In the genomic region with DNA sequence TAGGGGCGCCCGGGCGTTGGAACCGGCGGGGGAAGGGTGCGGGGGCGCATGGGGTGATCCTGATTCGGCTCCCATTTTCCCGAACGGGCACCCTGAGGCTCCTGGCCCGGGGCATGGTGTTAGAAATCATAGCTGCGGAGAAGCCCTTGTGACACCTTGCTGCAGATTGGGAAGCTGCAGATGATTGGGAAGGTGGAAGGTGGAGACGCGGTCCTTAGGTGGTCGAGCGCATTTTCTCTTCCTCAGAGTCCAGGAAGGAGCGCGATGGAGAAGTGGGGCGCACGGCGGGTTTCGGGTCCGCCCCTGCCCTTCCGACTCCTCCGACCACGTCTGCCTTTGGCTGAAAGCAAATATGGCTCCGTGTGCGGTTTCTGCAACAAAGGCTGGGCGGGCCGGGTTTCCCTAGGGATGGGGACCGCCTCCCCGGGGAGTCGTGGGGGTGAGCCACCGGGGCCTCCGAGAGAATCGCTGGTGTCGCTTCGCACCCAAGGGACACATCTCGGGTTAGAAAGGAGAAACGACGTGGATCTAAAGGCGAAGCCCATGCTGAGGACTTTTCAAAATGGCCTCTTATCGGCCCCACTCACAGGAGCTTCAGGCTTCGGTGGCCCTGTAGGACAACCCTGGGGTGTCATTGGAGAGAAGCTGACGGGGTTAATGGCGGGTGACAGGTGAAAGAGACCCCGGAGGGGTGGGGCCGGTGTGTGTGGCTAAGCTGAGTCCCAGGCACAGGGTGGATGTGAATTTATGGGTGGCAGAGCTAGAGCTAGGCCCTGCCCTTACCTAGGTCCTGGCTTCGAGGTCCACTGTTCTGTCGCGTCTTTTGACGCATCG, we compare ENCODE assay signal across 8 cellular contexts. TPM values are rescaled to one million over a fixed set of nuclear protein-coding genes. Genes with fewer than 3 reads are reported as not detected.
DNase-seq lines count a peak whose midpoint lies in the region; ATAC-seq, FAIRE-seq and TF ChIP-seq lines count a peak whose summit lies in the region.

No MANE protein-coding gene starts in this region.

- H3K9me3 ChIP-seq in HUES64 (ENCODE audit: insufficient read depth, low read depth, low read length) (no peaks in the 10 kb centered on the region), SK-N-MC (ENCODE audit: low read depth, low read length) (no peaks in the 10 kb centered on the region), K562 (replicated peaks; ENCODE audit: control insufficient read depth, insufficient read depth, low read depth, low read length) (no peaks in the 10 kb centered on the region), small intestine (ENCODE audit: control insufficient read depth, low read depth) (no peaks in the 10 kb centered on the region)

- H3K9me1 ChIP-seq in K562 (ENCODE audit: control insufficient read depth, insufficient read depth, low read length), result no peaks in the 10 kb centered on the region

- H3K27me3 ChIP-seq in HUES64 (ENCODE audit: insufficient read depth, low read length) (no peaks in the 10 kb centered on the region), K562 (ENCODE audit: control insufficient read depth in 2 of 2, insufficient read depth in 2 of 2, low read length in 2 of 2) (no peaks in the 10 kb centered on the region), small intestine (ENCODE audit: control insufficient read depth in 2 of 2, insufficient read depth in 2 of 2, low read length in 2 of 2) (no peaks in the 10 kb centered on the region)

- FAIRE-seq in GM19239 (lab: Jason Lieb, UNC), result peak; percentile 59
- no peak for FAIRE-seq in K562 (lab: Jason Lieb, UNC)
- FAIRE-seq in small intestine (lab: Jason Lieb, UNC), result no peak

- CTCF ChIA-PET in K562 (lab: Yijun Ruan, JAX; ENCODE audit: low intra/inter-chr PET ratio), result no interaction called here

- TF ChIP-seq POLR2A in K562 (conservative IDR thresholded peaks at IDR 0.05), result 0 out of 2 replicates have a peak, but pooled peaks have one; percentile 19

- peaks cover 86% of the 10 kb centered on the region for H3K79me2 ChIP-seq in K562 (ENCODE audit: control insufficient read depth, insufficient read depth, low read length)

- BruUV-seq in K562 (replicated peaks; lab: Mats Ljungman, UMichigan), result TSS peak; percentile 67

- TF ChIP-seq CTCF in AG10803 (conservative IDR thresholded peaks at IDR 0.05; ENCODE audit: low read length) (no peak), K562 (IDR thresholded peaks at IDR 0.05 in 2 of 3, conservative IDR thresholded peaks at IDR 0.05 in 1 of 3; ENCODE audit: insufficient read depth in 2 of 3, low read depth in 1 of 3, low read length in 3 of 3) (no peak)

- peak; percentile 36 for DNase-seq in AG10803 (ENCODE audit: low read depth)
- no peak for DNase-seq in GM19239 (ENCODE audit: insufficient read length, low spot score)
- DNase-seq in SK-N-MC (ENCODE audit: low read depth, low spot score), result no peak
- DNase-seq in K562 (ENCODE audit: extremely low read depth in 1 of 4, low spot score in 3 of 4), result peak; percentile 31 to 69 (median 45)
- DNase-seq in inferior parietal cortex (ENCODE audit: extremely low spot score), result peak; percentile 64
- peak; percentile 55 for DNase-seq in small intestine
- DNase-seq in AML-193 (lab: John Stamatoyannopoulos, UW), result no peak

- peaks cover 27% of the 10 kb centered on the region for H3K4me1 ChIP-seq in HUES64 (ENCODE audit: insufficient read depth, low read length)
- peaks cover 48 to 52% of the 10 kb centered on the region in 2 experiments for H3K4me1 ChIP-seq in K562 (replicated peaks in 1 of 2; ENCODE audit: control insufficient read depth in 2 of 2, insufficient read depth in 2 of 2, low read length in 2 of 2)
- H3K4me1 ChIP-seq in small intestine (ENCODE audit: control insufficient read depth in 2 of 2, insufficient read depth in 1 of 2, low read depth in 1 of 2, low read length in 1 of 2), result peaks cover 9 to 19% of the 10 kb centered on the region in 2 donors

- H3K4me2 ChIP-seq in K562 (ENCODE audit: insufficient read depth, low read length), result peak overlapping the region; percentile 92

- no peak for TF ChIP-seq RAD21 in K562 (CRISPR knock-in tag; conservative IDR thresholded peaks at IDR 0.05 in 1 of 2, IDR thresholded peaks at IDR 0.05 in 1 of 2)

- H3K4me3 ChIP-seq in AG10803 (ENCODE audit: low read length), result peak overlapping the region; percentile 82
- peak overlapping the region; percentile 100 for H3K4me3 ChIP-seq in HUES64 (ENCODE audit: low read length)
- peak overlapping the region; percentile 89 for H3K4me3 ChIP-seq in SK-N-MC
- peak overlapping the region; percentile 80 for H3K4me3 ChIP-seq in K562
- peak overlapping the region; percentile 53 to 81 for H3K4me3 ChIP-seq in small intestine (ENCODE audit: low read depth in 1 of 2, low read length in 2 of 2)

- WGBS in HUES64, result 20% methylated on average over 53 of the region's 53 CpGs
- WGBS in K562 (ENCODE audit: insufficient coverage, low coverage, missing lambda C conversion rate), result under 1% methylated on average over 44 of the region's 53 CpGs
- 6 to 9% (median 7%) methylated on average over 51 to 53 of the region's 53 CpGs for WGBS in small intestine, 3 donors

- POLR2A ChIA-PET in K562 (lab: Yijun Ruan, JAX), result interaction anchor here (0.5 to 11.8 kb wide), 36 partner anchors 5 to 201 kb away, joined by 3 to 327 read pairs (median 6); partner anchors contain the start of genes BEST1, FEN1, INCENP and TMEM258

- H3K27ac ChIP-seq in HUES64 (ENCODE audit: low read depth, low read length), result peak overlapping the region; percentile 94
- peak overlapping the region; percentile 72 for H3K27ac ChIP-seq in SK-N-MC
- peak overlapping the region; percentile 89 for H3K27ac ChIP-seq in K562 (ENCODE audit: extremely low read depth, low read depth, low read length)
- H3K27ac ChIP-seq in small intestine (ENCODE audit: low read depth in 1 of 2, low read length in 1 of 2), result peak overlapping the region; percentile 96 to 98

- peaks cover 37% of the 10 kb centered on the region for H4K20me1 ChIP-seq in K562 (replicated peaks; ENCODE audit: control insufficient read depth, insufficient read depth, low read length)

- no peak for TF ChIP-seq EP300 in K562 (IDR thresholded peaks at IDR 0.05; ENCODE audit: low read length)

- in situ Hi-C loops in K562 (cut with MboI), result loop anchor here (5.0 kb wide), 1 partner anchor 59 kb away; no protein-coding TSS in a partner anchor

- peak overlapping the region; percentile 97 for H3K9ac ChIP-seq in HUES64 (ENCODE audit: low read depth, low read length)
- H3K9ac ChIP-seq in SK-N-MC (ENCODE audit: insufficient read length), result peak overlapping the region; percentile 88
- peak overlapping the region; percentile 92 to 99 for H3K9ac ChIP-seq in K562 (ENCODE audit: insufficient read depth in 1 of 2, low read depth in 2 of 2, low read length in 2 of 2)

- H3K36me3 ChIP-seq in HUES64 (ENCODE audit: insufficient read depth, low read length) (peaks cover 33% of the 10 kb centered on the region), SK-N-MC (ENCODE audit: insufficient read depth, low read length) (peaks cover 37% of the 10 kb centered on the region), K562 (ENCODE audit: control insufficient read depth, insufficient read depth, low read length) (peaks cover 37% of the 10 kb centered on the region), small intestine (ENCODE audit: control insufficient read depth in 2 of 2, insufficient read depth in 2 of 2, low read length in 2 of 2) (peaks cover 0 to 7% of the 10 kb centered on the region in 2 donors)

- ATAC-seq in K562, result peak; percentile 4

- intact Hi-C loops in K562 (cut with micrococcal nuclease), result loop anchor here (1.0 to 5.0 kb wide), 3 partner anchors 19 to 84 kb away; no protein-coding TSS in a partner anchor

- no peak overlapping the region; the same call in 1 of the 2 replicates for H2AFZ ChIP-seq in K562 (ENCODE audit: low read depth, low read length)

RNA-seq across cellular contexts. Expression of gene FTH1, which starts 0.7 kb away (rescaled TPM):
- 1,753 TPM for polyA plus RNA-seq in HUES64 (2013, experiment 1 of 2)
- 2,093 TPM for polyA plus RNA-seq in HUES64 (2013, experiment 2 of 2)
- 340 and 424 TPM in 2 replicates for total RNA-seq in K562 (2011; cell fraction: chromatin; rRNA removed; ENCODE audit: low replicate concordance)
- 235 and 254 TPM in 2 replicates for total RNA-seq in K562 (2011; cell fraction: nucleolus; rRNA removed)
- 466 and 809 TPM in 2 replicates for total RNA-seq in K562 (2011; cell fraction: nucleoplasm; rRNA removed)
- 542 and 714 TPM in 2 replicates for total RNA-seq in K562 (2014; rRNA removed)
- 854 and 941 TPM in 2 replicates for total RNA-seq in K562 (2014; rRNA removed; fragmentation: Illumina TruSeq; extraction: Trizol)
- total RNA-seq in K562 (2015; rRNA removed; fragmentation: Illumina TruSeq; extraction: Trizol), result 794 and 802 TPM in 2 replicates
- 1,987 and 1,991 TPM in 2 replicates for total RNA-seq in K562 (2021)
- 692 and 749 TPM in 2 replicates for polyA plus RNA-seq in K562 (2011; rRNA removed)
- 753 and 1,113 TPM in 2 replicates for polyA plus RNA-seq in K562 (2011; cell fraction: cytosol; rRNA removed)
- polyA plus RNA-seq in K562 (2011; cell fraction: nucleus; rRNA removed), result 360 and 464 TPM in 2 replicates
- polyA plus RNA-seq in K562 (2012), result 2,840 and 5,114 TPM in 2 replicates
- 2,369 and 3,146 TPM in 2 replicates for polyA plus RNA-seq in K562 (2014; fragmentation: Illumina TruSeq; extraction: Trizol)
- 100 to 1,000 TPM; 370 to 426 TPM for polyA plus RNA-seq in K562 (2014; fragmentation: Nextera tagmentation; extraction: Ambion mirVana)
- 1,104 and 1,916 TPM in 2 replicates for polyA plus RNA-seq in K562 (2014; rRNA removed)
- 797 and 971 TPM in 2 replicates for polyA minus RNA-seq in K562 (2011; rRNA and poly(A)+ RNA removed)
- polyA minus RNA-seq in K562 (2011; cell fraction: cytosol; rRNA and poly(A)+ RNA removed), result 687 and 1,035 TPM in 2 replicates
- 101 and 228 TPM in 2 replicates for polyA minus RNA-seq in K562 (2011; cell fraction: nucleus; rRNA and poly(A)+ RNA removed)
- polyA plus RNA-seq in small intestine, result 1,000 to 10,000 TPM; 3,413 to 10,000 (median 8,961) TPM

RNA-seq across cellular contexts. Expression of gene BEST1, which starts 18.0 kb away (rescaled TPM):
- polyA plus RNA-seq in HUES64 (2013, experiment 1 of 2), result not detected
- polyA plus RNA-seq in HUES64 (2013, experiment 2 of 2), result 0.13 TPM
- total RNA-seq in K562 (2011; cell fraction: chromatin; rRNA removed; ENCODE audit: low replicate concordance), result 4.5 and 6.1 TPM in 2 replicates
- 4.7 and 5.5 TPM in 2 replicates for total RNA-seq in K562 (2011; cell fraction: nucleolus; rRNA removed)
- total RNA-seq in K562 (2011; cell fraction: nucleoplasm; rRNA removed), result 4.4 and 5.5 TPM in 2 replicates
- total RNA-seq in K562 (2014; rRNA removed) (0.36 and 0.61 TPM in 2 replicates), K562 (2014; rRNA removed; fragmentation: Illumina TruSeq; extraction: Trizol) (0.35 and 0.40 TPM in 2 replicates), K562 (2015; rRNA removed; fragmentation: Illumina TruSeq; extraction: Trizol) (0.07 and 0.11 TPM in 2 replicates), K562 (2021) (0.85 and 1.0 TPM in 2 replicates)
- polyA plus RNA-seq in K562 (2011; rRNA removed) (0.22 and 0.49 TPM in 2 replicates), K562 (2014; fragmentation: Illumina TruSeq; extraction: Trizol) (0.73 and 0.86 TPM in 2 replicates), K562 (2014; fragmentation: Nextera tagmentation; extraction: Ambion mirVana) (under 1 TPM; 0.27 to 0.62 TPM), K562 (2014; rRNA removed) (1.3 TPM in 2 replicates), small intestine (1 to 10 TPM; 2.7 to 4.7 (median 4.3) TPM)
- 0.15 and 0.35 TPM in 2 replicates for polyA plus RNA-seq in K562 (2011; cell fraction: cytosol; rRNA removed)
- polyA plus RNA-seq in K562 (2011; cell fraction: nucleus; rRNA removed), result 1.4 and 1.9 TPM in 2 replicates
- 1.0 and 15.0 TPM in 2 replicates for polyA plus RNA-seq in K562 (2012)
- polyA minus RNA-seq in K562 (2011; rRNA and poly(A)+ RNA removed), result 0.28 and 0.66 TPM in 2 replicates
- not detected in 2 replicates for polyA minus RNA-seq in K562 (2011; cell fraction: cytosol; rRNA and poly(A)+ RNA removed)
- polyA minus RNA-seq in K562 (2011; cell fraction: nucleus; rRNA and poly(A)+ RNA removed), result 0.67 and 2.3 TPM in 2 replicates

RNA-seq across cellular contexts. Expression of gene RAB3IL1, which starts 50.8 kb away (rescaled TPM):
- polyA plus RNA-seq in HUES64 (2013, experiment 1 of 2), result 2.6 TPM
- polyA plus RNA-seq in HUES64 (2013, experiment 2 of 2), result 3.7 TPM
- total RNA-seq in K562 (2011; cell fraction: chromatin; rRNA removed; ENCODE audit: low replicate concordance), result 21.2 and 46.4 TPM in 2 replicates
- total RNA-seq in K562 (2011; cell fraction: nucleolus; rRNA removed), result 27.3 and 33.0 TPM in 2 replicates
- 19.3 and 24.0 TPM in 2 replicates for total RNA-seq in K562 (2011; cell fraction: nucleoplasm; rRNA removed)
- total RNA-seq in K562 (2014; rRNA removed) (17.6 and 19.8 TPM in 2 replicates), K562 (2014; rRNA removed; fragmentation: Illumina TruSeq; extraction: Trizol) (2.0 and 3.7 TPM in 2 replicates), K562 (2015; rRNA removed; fragmentation: Illumina TruSeq; extraction: Trizol) (8.9 and 10.3 TPM in 2 replicates), K562 (2021) (42.6 and 46.2 TPM in 2 replicates)
- polyA plus RNA-seq in K562 (2011; rRNA removed) (15.5 and 17.7 TPM in 2 replicates), K562 (2014; fragmentation: Illumina TruSeq; extraction: Trizol) (25.1 and 31.8 TPM in 2 replicates), K562 (2014; fragmentation: Nextera tagmentation; extraction: Ambion mirVana) (under 1 TPM; 0.15 to 0.25 TPM), K562 (2014; rRNA removed) (28.2 and 29.7 TPM in 2 replicates), small intestine (1 to 10 TPM in 2 of 3 donors, under 1 TPM in 1; 0.45 to 9.5 (median 4.9) TPM)
- polyA plus RNA-seq in K562 (2011; cell fraction: cytosol; rRNA removed), result 18.3 and 41.7 TPM in 2 replicates
- 25.8 and 42.6 TPM in 2 replicates for polyA plus RNA-seq in K562 (2011; cell fraction: nucleus; rRNA removed)
- polyA plus RNA-seq in K562 (2012), result 15.9 and 29.1 TPM in 2 replicates
- 6.1 and 11.2 TPM in 2 replicates for polyA minus RNA-seq in K562 (2011; rRNA and poly(A)+ RNA removed)
- 22.8 and 26.0 TPM in 2 replicates for polyA minus RNA-seq in K562 (2011; cell fraction: cytosol; rRNA and poly(A)+ RNA removed)
- 13.3 and 13.9 TPM in 2 replicates for polyA minus RNA-seq in K562 (2011; cell fraction: nucleus; rRNA and poly(A)+ RNA removed)

Comparison
In these comparisons a context has a peak if more than half of its experiments do, and no peak if none do; other contexts are left out.
1. DNase-seq: peak in AG10803 (single experiment), K562 (4 of 4), inferior parietal cortex (single experiment) and small intestine (single experiment); none in GM19239 (single experiment), SK-N-MC (single experiment) and AML-193 (0 of 2).
2. Peak in every context shown above with its lines, with median percentiles within 50 percentile points of each other: H3K4me3 ChIP-seq, H3K27ac ChIP-seq and H3K9ac ChIP-seq.